Comparison of ENCODE assay signal across 23 cellular contexts in the genomic region with DNA sequence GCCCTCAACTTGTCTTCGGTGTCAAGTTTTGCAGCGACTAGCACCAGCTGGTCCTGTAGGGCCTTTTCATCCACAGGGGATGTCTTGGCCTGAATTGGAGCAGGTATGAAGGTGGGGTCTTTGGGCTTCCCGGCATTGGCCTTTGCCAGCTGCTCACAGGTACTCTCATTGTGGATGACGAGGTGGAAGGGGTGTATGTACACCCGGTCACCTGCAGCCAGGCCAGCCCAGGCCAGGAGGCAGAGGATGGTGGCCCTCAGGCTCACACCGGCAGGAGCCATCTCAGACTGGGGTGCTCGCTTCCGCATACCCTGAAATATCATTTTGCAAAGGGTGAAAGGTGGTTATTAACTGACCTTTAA. TPM values are rescaled to one million over a fixed set of nuclear protein-coding genes. Genes with fewer than 3 reads are reported as not detected.
DNase-seq lines count a peak whose midpoint lies in the region; ATAC-seq, FAIRE-seq and TF ChIP-seq lines count a peak whose summit lies in the region.
"Had no signal": no experiment of that assay in that cellular context is flagged by ENCODE, and none has a peak within 500 bp of the region (broad histone marks: within the 10 kb centered on the region; RNA-seq: fewer than 3 reads in every experiment).

No MANE protein-coding gene starts in this region.

- no peak overlapping the region for H2BK12ac ChIP-seq in neuronal stem cell (ENCODE audit: low read length)

- TF ChIP-seq CTCF in IMR-90 (conservative IDR thresholded peaks at IDR 0.05; ENCODE audit: low read depth, low read length) = no peak
- TF ChIP-seq CTCF in dorsolateral prefrontal cortex (IDR thresholded peaks at IDR 0.05 in 54 of 56, conservative IDR thresholded peaks at IDR 0.05 in 2 of 56; ENCODE audit: low read depth in 1 of 56, partially characterized antibody in 56 of 56) = no peak
- no peak for TF ChIP-seq CTCF in HepG2 (CRISPR knock-in tag; IDR thresholded peaks at IDR 0.05)

- no peak overlapping the region for H3K23ac ChIP-seq in IMR-90 (ENCODE audit: low read depth, low read length)
- H3K23ac ChIP-seq in neuronal stem cell (ENCODE audit: low read depth, low read length, poor library complexity) = no peak overlapping the region

- no peak for TF ChIP-seq EP300 in HepG2 (IDR thresholded peaks at IDR 0.05; ENCODE audit: low read depth in 2 of 2, low read length in 2 of 2)
- no peak for TF ChIP-seq EP300 in HepG2 (CRISPR knock-in tag; IDR thresholded peaks at IDR 0.05; ENCODE audit: borderline replicate concordance)

- H3K9me3 ChIP-seq in IMR-90 (ENCODE audit: control insufficient read depth, insufficient read depth, low read length) (no peaks in the 10 kb centered on the region), HepG2 (ENCODE audit: low read length) (no peaks in the 10 kb centered on the region), neuronal stem cell (replicated peaks in 1 of 2; ENCODE audit: control insufficient read depth in 2 of 2, insufficient read depth in 1 of 2, low read depth in 1 of 2, low read length in 2 of 2) (no peaks in the 10 kb centered on the region)

- H4K5ac ChIP-seq in IMR-90 (ENCODE audit: low read depth, low read length) = no peak overlapping the region

- H2AK5ac ChIP-seq in IMR-90 (ENCODE audit: low read depth, low read length) (no peak overlapping the region), neuronal stem cell (ENCODE audit: low read depth, low read length) (no peak overlapping the region)

- H4K20me1 ChIP-seq in IMR-90 (ENCODE audit: insufficient read depth, low read length) (no peaks in the 10 kb centered on the region), HepG2 (ENCODE audit: insufficient read depth, low read length) (peaks cover 78% of the 10 kb centered on the region)

- H3K4me2 ChIP-seq in IMR-90 (ENCODE audit: low read depth, low read length) (no peak overlapping the region), HepG2 (ENCODE audit: low read depth, low read length) (peak overlapping the region; percentile 97), neuronal stem cell (ENCODE audit: insufficient read depth, low read length, poor library complexity, severe bottlenecking) (no peak overlapping the region)

- H2BK15ac ChIP-seq in IMR-90 (ENCODE audit: low read depth, low read length) (no peak overlapping the region), neuronal stem cell (ENCODE audit: low read length) (no peak overlapping the region)

- H2AFZ ChIP-seq in IMR-90 (replicated peaks; ENCODE audit: low read length, poor library complexity) (peak overlapping the region; percentile 57), HepG2 (ENCODE audit: low read length) (no peak overlapping the region), neuronal stem cell (ENCODE audit: low read length) (no peak overlapping the region)
- H2AFZ ChIP-seq: GM23248 had no signal

- H3K36me3 ChIP-seq in IMR-90 (ENCODE audit: control insufficient read depth, insufficient read depth, low read length) (no peaks in the 10 kb centered on the region), HepG2 (replicated peaks in 1 of 2; ENCODE audit: control insufficient read depth in 1 of 2, insufficient read depth in 2 of 2, low read length in 2 of 2) (peaks cover 23 to 45% of the 10 kb centered on the region in 2 experiments), neuronal stem cell (replicated peaks in 1 of 2; ENCODE audit: control insufficient read depth in 2 of 2, insufficient read depth in 2 of 2, low read length in 2 of 2) (no peaks in the 10 kb centered on the region)

- no peak overlapping the region for H3K14ac ChIP-seq in IMR-90 (replicated peaks; ENCODE audit: low read depth, low read length)
- peak overlapping the region; percentile 42 for H3K14ac ChIP-seq in neuronal stem cell (ENCODE audit: low read length)

- TF ChIP-seq POLR2A in IMR-90 (IDR thresholded peaks at IDR 0.05; ENCODE audit: low read depth, low read length) (no peak), HepG2 (IDR thresholded peaks at IDR 0.05; ENCODE audit: insufficient read depth in 1 of 2, low read depth in 2 of 2, low read length in 2 of 2) (no peak)

- H2BK120ac ChIP-seq in IMR-90 (ENCODE audit: low read depth, low read length) (no peak overlapping the region), neuronal stem cell (ENCODE audit: low read depth, low read length) (no peak overlapping the region)

- peaks cover 4% of the 10 kb centered on the region; the same call in 1 of the 2 replicates for H3K9me1 ChIP-seq in IMR-90 (ENCODE audit: insufficient read depth, low read length)

- peaks cover 83% of the 10 kb centered on the region for H3K79me2 ChIP-seq in HepG2 (ENCODE audit: insufficient read depth, low read length)

- peak overlapping the region; percentile 42 for H2AK9ac ChIP-seq in IMR-90 (replicated peaks; ENCODE audit: low read depth, low read length, poor library complexity)

- H3K4ac ChIP-seq in IMR-90 (ENCODE audit: low read depth, low read length) (no peak overlapping the region), neuronal stem cell (ENCODE audit: low read length) (no peak overlapping the region)

- no TSS peak for BruUV-seq in IMR-90 (replicated peaks; lab: Mats Ljungman, UMichigan)
- no TSS peak for BruUV-seq in HepG2 (replicated peaks; lab: Mats Ljungman, UMichigan)

- FAIRE-seq in HepG2 (lab: Jason Lieb, UNC) = no peak
- FAIRE-seq: GM12892, GM19239 had no signal

- intact Hi-C loops in IMR-90 (cut with micrococcal nuclease) = loop anchor here (5.0 kb wide), 1 partner anchor 42 kb away; no protein-coding TSS in a partner anchor
- intact Hi-C loops in dorsolateral prefrontal cortex (cut with DNase I) = no loop called here
- intact Hi-C loops in HepG2 (cut with micrococcal nuclease; ENCODE audit: unreplicated experiment) = loop anchor here (5.0 to 10.0 kb wide), 2 partner anchors 42 to 264 kb away; a partner anchor contains a TSS

- H3K27ac ChIP-seq in IMR-90 (ENCODE audit: insufficient read depth, low read length) = no peak overlapping the region
- H3K27ac ChIP-seq in dorsolateral prefrontal cortex = peak overlapping the region in 3 of 59 donors; percentile 40 to 81 (median 48)
- H3K27ac ChIP-seq in HepG2 (ENCODE audit: extremely low read length, insufficient read depth, low read length) = peak overlapping the region; percentile 93
- H3K27ac ChIP-seq in neuronal stem cell (replicated peaks; ENCODE audit: low read length) = no peak overlapping the region
- H3K27ac ChIP-seq: GM23248 had no signal

- H4K91ac ChIP-seq in IMR-90 (ENCODE audit: insufficient read depth, low read depth, low read length) = no peak overlapping the region
- no peak overlapping the region for H4K91ac ChIP-seq in neuronal stem cell (ENCODE audit: low read depth, low read length, poor library complexity)

- no peak for TF ChIP-seq RAD21 in IMR-90 (IDR thresholded peaks at IDR 0.05; ENCODE audit: low read length)
- no peak for TF ChIP-seq RAD21 in HepG2 (CRISPR knock-in tag; IDR thresholded peaks at IDR 0.05)

- in situ Hi-C loops in IMR-90 (cut with MboI; ENCODE audit: low sequenced_read_pairs) (no loop called here), HepG2 (cut with HindIII; ENCODE audit: extremely low pct_ligation_motif_present, low pct_unique_long_range_greater_than_20kb) (no loop called here)

- H2BK20ac ChIP-seq in IMR-90 (ENCODE audit: low read depth, low read length) = no peak overlapping the region

- no peaks in the 10 kb centered on the region for H3K79me1 ChIP-seq in IMR-90 (ENCODE audit: low read depth in 1 of 2, low read length in 2 of 2)
- no peaks in the 10 kb centered on the region for H3K79me1 ChIP-seq in neuronal stem cell (ENCODE audit: low read depth, low read length)

- POLR2A ChIA-PET in IMR-90 (lab: Charles Lee; ENCODE audit: unreplicated experiment) = no interaction called here
- POLR2A ChIA-PET in HepG2 (lab: Yijun Ruan, JAX) = interaction anchor here (1.3 to 7.9 kb wide), 6 partner anchors 19 to 69 kb away, joined by 3 to 110 read pairs (median 21); a partner anchor contains a TSS

- H3K27me3 ChIP-seq in IMR-90 (ENCODE audit: control insufficient read depth, insufficient read depth, low read length) (peaks cover 7% of the 10 kb centered on the region; the same call in 1 of the 2 replicates), dorsolateral prefrontal cortex (no peaks in the 10 kb centered on the region), HepG2 (ENCODE audit: control insufficient read depth in 1 of 2, insufficient read depth in 2 of 2, low read length in 2 of 2) (peaks cover 0 to 2% of the 10 kb centered on the region in 2 experiments; a peak in 1 of 5 replicates), neuronal stem cell (ENCODE audit: control insufficient read depth in 3 of 3, insufficient read depth in 3 of 3, low read depth in 1 of 3, low read length in 3 of 3) (peaks cover 0 to 35% (median 0%) of the 10 kb centered on the region in 3 experiments)

- H4K8ac ChIP-seq in IMR-90 (ENCODE audit: low read depth in 2 of 2, low read length in 2 of 2) (no peak overlapping the region), neuronal stem cell (ENCODE audit: low read depth, low read length) (no peak overlapping the region)

- CTCF ChIA-PET in IMR-90 (lab: Yijun Ruan, JAX) = no interaction called here
- CTCF ChIA-PET in HepG2 (lab: Yijun Ruan, JAX; ENCODE audit: low intra/inter-chr PET ratio, low total read pairs) = no interaction called here

- ATAC-seq in IMR-90 (ENCODE audit: low read depth) = no peak
- ATAC-seq in HepG2 = no peak
- no peak for ATAC-seq in GM18867 (IDR thresholded peaks at IDR 0.05; ENCODE audit: unreplicated experiment)
- ATAC-seq in HG02852 (IDR thresholded peaks at IDR 0.05; ENCODE audit: unreplicated experiment) = no peak
- ATAC-seq: HCT116 had no signal

- H3K4me3 ChIP-seq in IMR-90 (ENCODE audit: insufficient read depth, low read depth, low read length) = no peak overlapping the region
- H3K4me3 ChIP-seq in dorsolateral prefrontal cortex = peak overlapping the region in 31 of 59 donors; percentile 6 to 69 (median 57)
- peak overlapping the region; percentile 83 to 92 (median 90) for H3K4me3 ChIP-seq in HepG2 (replicated peaks in 1 of 3; ENCODE audit: insufficient read depth in 1 of 3, low read depth in 2 of 3, low read length in 3 of 3)
- H3K4me3 ChIP-seq in neuronal stem cell (ENCODE audit: low read length in 2 of 2) = no peak overlapping the region
- H3K4me3 ChIP-seq: GM23248 had no signal

- DNase-seq in IMR-90 (no peak), dorsolateral prefrontal cortex (no peak), HepG2 (ENCODE audit: low spot score) (no peak), neuronal stem cell (ENCODE audit: low spot score) (no peak), NCI-H1105 (lab: John Stamatoyannopoulos, UW) (no peak)
- DNase-seq: Calu3; CD4-positive, alpha-beta memory T cell; COR-L47; DMS53; DMS79 treated with DMSO at 0.1 percent for 48 hours; GF-D8; GM23248; H9 had no signal

- H3K4me1 ChIP-seq in IMR-90 (ENCODE audit: control insufficient read depth, insufficient read depth, low read length) (peaks cover 9% of the 10 kb centered on the region), HepG2 (ENCODE audit: insufficient read depth, low read length) (peaks cover 81% of the 10 kb centered on the region), neuronal stem cell (ENCODE audit: control insufficient read depth in 2 of 2, insufficient read depth in 1 of 2, low read depth in 1 of 2, low read length in 2 of 2) (peaks cover 6 to 11% of the 10 kb centered on the region in 2 donors)

- no CpG with 5 or more reads among the region's 8 CpGs for WGBS in IMR-90 (ENCODE audit: extremely low coverage in 2 of 2, insufficient read length in 1 of 2), 2 experiments
- 71% methylated on average over 3 of the region's 8 CpGs for WGBS in HepG2 (ENCODE audit: low lambda C conversion rate)
- WGBS in neuronal stem cell (ENCODE audit: extremely low coverage in 2 of 2, insufficient read length in 2 of 2, insufficient replicate concordance in 1 of 2), 2 donors = no CpG with 5 or more reads among the region's 8 CpGs

- H3K18ac ChIP-seq in IMR-90 (ENCODE audit: low read depth, low read length) (no peak overlapping the region), neuronal stem cell (ENCODE audit: low read length) (no peak overlapping the region)

- dilution Hi-C loops in IMR-90 (cut with HindIII; ENCODE audit: low sequenced_read_pairs, unreplicated experiment) = no loop called here

- H3K56ac ChIP-seq in IMR-90 (ENCODE audit: extremely low read depth, insufficient read depth, low read length) = no peak overlapping the region

- H2BK5ac ChIP-seq in IMR-90 (ENCODE audit: low read depth, low read length, poor library complexity, severe bottlenecking) (no peak overlapping the region), neuronal stem cell (ENCODE audit: low read length) (no peak overlapping the region)

- no peak overlapping the region for H3K9ac ChIP-seq in IMR-90 (ENCODE audit: low read depth, low read length)
- H3K9ac ChIP-seq in HepG2 (ENCODE audit: insufficient read depth, low read depth, low read length) = peak overlapping the region; percentile 91
- H3K9ac ChIP-seq in neuronal stem cell (ENCODE audit: low read depth, low read length, poor library complexity) = no peak overlapping the region
- H3K9ac ChIP-seq: GM23248 had no signal

RNA-seq across cellular contexts. Expression of a gene that starts 3.4 kb away (rescaled TPM):
- under 0.01 and 0.18 TPM in 2 replicates for total RNA-seq in IMR-90 (2012; rRNA removed)
- polyA plus RNA-seq in IMR-90 (2012; rRNA removed) = 0.34 and 0.39 TPM in 2 replicates
- 0.59 and 0.64 TPM in 2 replicates for polyA plus RNA-seq in IMR-90 (2012; cell fraction: cytosol; rRNA removed)
- polyA plus RNA-seq in IMR-90 (2012; cell fraction: nucleus; rRNA removed; ENCODE audit: low replicate concordance) = 0.41 and 0.46 TPM in 2 replicates
- total RNA-seq in dorsolateral prefrontal cortex = 100 to 1,000 TPM in 114 of 120 experiments, 10 to 100 TPM in 6; 75.7 to 327 (median 176) TPM
- 378 and 892 TPM in 2 replicates for total RNA-seq in HepG2 (2016; rRNA removed; fragmentation: Illumina TruSeq; extraction: Trizol)
- 75.9 and 76.7 TPM in 2 replicates for total RNA-seq in HepG2 (2016; cell fraction: cytosol; rRNA removed; fragmentation: Illumina TruSeq; extraction: Trizol; ENCODE audit: low read depth)
- total RNA-seq in HepG2 (2016; cell fraction: insoluble cytoplasmic fraction; rRNA removed; fragmentation: Illumina TruSeq; extraction: Trizol) = 368 and 897 TPM in 2 replicates
- total RNA-seq in HepG2 (2016; cell fraction: membrane; rRNA removed; fragmentation: Illumina TruSeq; extraction: Trizol) = 150 and 163 TPM in 2 replicates
- total RNA-seq in HepG2 (2016; cell fraction: nucleus; rRNA removed; fragmentation: Illumina TruSeq; extraction: Trizol) = 728 and 881 TPM in 2 replicates
- 2,071 and 2,729 TPM in 2 replicates for polyA plus RNA-seq in HepG2 (2011; rRNA removed)
- polyA plus RNA-seq in HepG2 (2011; cell fraction: cytosol; rRNA removed) = 1,947 and 1,991 TPM in 2 replicates
- polyA plus RNA-seq in HepG2 (2011; cell fraction: nucleus; rRNA removed) = 1,234 and 1,580 TPM in 2 replicates
- polyA plus RNA-seq in HepG2 (2012) = 1,477 and 1,796 TPM in 2 replicates
- polyA plus RNA-seq in HepG2 (2016; cell fraction: cytosol; fragmentation: Illumina TruSeq; extraction: Trizol; ENCODE audit: low read depth) = 105 and 108 TPM in 2 replicates
- 413 and 471 TPM in 2 replicates for polyA plus RNA-seq in HepG2 (2016; cell fraction: insoluble cytoplasmic fraction; fragmentation: Illumina TruSeq; extraction: Trizol; ENCODE audit: low read depth)
- 154 and 159 TPM in 2 replicates for polyA plus RNA-seq in HepG2 (2016; cell fraction: membrane; fragmentation: Illumina TruSeq; extraction: Trizol; ENCODE audit: low read depth)
- polyA plus RNA-seq in HepG2 (2016; cell fraction: nucleus; fragmentation: Illumina TruSeq; extraction: Trizol; ENCODE audit: insufficient read depth, low read depth) = 1,282 and 1,316 TPM in 2 replicates
- 0.94 and 2,464 TPM in 2 replicates for polyA minus RNA-seq in HepG2 (2011; rRNA and poly(A)+ RNA removed; ENCODE audit: low replicate concordance)
- polyA minus RNA-seq in HepG2 (2011; cell fraction: cytosol; rRNA and poly(A)+ RNA removed) = 761 and 986 TPM in 2 replicates
- polyA minus RNA-seq in HepG2 (2011; cell fraction: nucleus; rRNA and poly(A)+ RNA removed) = 279 and 432 TPM in 2 replicates
- 0.20 TPM for polyA plus RNA-seq in neuronal stem cell (2013, experiment 1 of 2)
- polyA plus RNA-seq in neuronal stem cell (2013, experiment 2 of 2) = 0.22 TPM
- total RNA-seq: A673; CD4-positive, alpha-beta memory T cell; Daoy; G401; GM23248; H9 had no signal
- polyA plus RNA-seq: CD4-positive, alpha-beta memory T cell; GM23248 had no signal

RNA-seq across cellular contexts. Expression of a gene that starts 36.7 kb away (rescaled TPM):
- not detected in 2 replicates for total RNA-seq in IMR-90 (2012; rRNA removed)
- polyA plus RNA-seq in IMR-90 (2012; rRNA removed) = not detected in 2 replicates
- polyA plus RNA-seq in IMR-90 (2012; cell fraction: cytosol; rRNA removed) = not detected in 2 replicates
- not detected in 2 replicates for polyA plus RNA-seq in IMR-90 (2012; cell fraction: nucleus; rRNA removed; ENCODE audit: low replicate concordance)
- 1 to 10 TPM in 71 of 120 experiments, under 1 TPM in 43, not detected in 6; 0.22 to 5.4 (median 1.3) TPM for total RNA-seq in dorsolateral prefrontal cortex
- total RNA-seq in HepG2 (2016; rRNA removed; fragmentation: Illumina TruSeq; extraction: Trizol) = 0.17 and 0.31 TPM in 2 replicates
- not detected in 2 replicates for total RNA-seq in HepG2 (2016; cell fraction: cytosol; rRNA removed; fragmentation: Illumina TruSeq; extraction: Trizol; ENCODE audit: low read depth)
- 0.09 and 0.16 TPM in 2 replicates for total RNA-seq in HepG2 (2016; cell fraction: insoluble cytoplasmic fraction; rRNA removed; fragmentation: Illumina TruSeq; extraction: Trizol)
- total RNA-seq in HepG2 (2016; cell fraction: membrane; rRNA removed; fragmentation: Illumina TruSeq; extraction: Trizol) = not detected in 2 replicates
- not detected in 2 replicates for total RNA-seq in HepG2 (2016; cell fraction: nucleus; rRNA removed; fragmentation: Illumina TruSeq; extraction: Trizol)
- 0.04 and 0.10 TPM in 2 replicates for polyA plus RNA-seq in HepG2 (2011; rRNA removed)
- polyA plus RNA-seq in HepG2 (2011; cell fraction: cytosol; rRNA removed) = 0.06 and 0.11 TPM in 2 replicates
- polyA plus RNA-seq in HepG2 (2011; cell fraction: nucleus; rRNA removed) = 0.19 TPM in 1 of 2 replicates, not detected in the other
- 0.09 TPM in 1 of 2 replicates, not detected in the other for polyA plus RNA-seq in HepG2 (2012)
- 0.26 TPM in 1 of 2 replicates, not detected in the other for polyA plus RNA-seq in HepG2 (2016; cell fraction: cytosol; fragmentation: Illumina TruSeq; extraction: Trizol; ENCODE audit: low read depth)
- polyA plus RNA-seq in HepG2 (2016; cell fraction: insoluble cytoplasmic fraction; fragmentation: Illumina TruSeq; extraction: Trizol; ENCODE audit: low read depth) = not detected in 2 replicates
- 0.06 TPM in 1 of 2 replicates, not detected in the other for polyA plus RNA-seq in HepG2 (2016; cell fraction: membrane; fragmentation: Illumina TruSeq; extraction: Trizol; ENCODE audit: low read depth)
- polyA plus RNA-seq in HepG2 (2016; cell fraction: nucleus; fragmentation: Illumina TruSeq; extraction: Trizol; ENCODE audit: insufficient read depth, low read depth) = 0.21 TPM in 1 of 2 replicates, not detected in the other
- 0.12 TPM in 1 of 2 replicates, not detected in the other for polyA minus RNA-seq in HepG2 (2011; rRNA and poly(A)+ RNA removed; ENCODE audit: low replicate concordance)
- polyA minus RNA-seq in HepG2 (2011; cell fraction: cytosol; rRNA and poly(A)+ RNA removed) = not detected in 2 replicates
- not detected in 2 replicates for polyA minus RNA-seq in HepG2 (2011; cell fraction: nucleus; rRNA and poly(A)+ RNA removed)
- polyA plus RNA-seq in neuronal stem cell (2013, experiment 1 of 2) = 0.15 TPM
- 0.26 TPM for polyA plus RNA-seq in neuronal stem cell (2013, experiment 2 of 2)
- total RNA-seq: A172; A673; Calu3; CD4-positive, alpha-beta memory T cell; Daoy; GM23248 had no signal
- polyA plus RNA-seq: BJ, GM23248 had no signal

Comparison
In these comparisons a context has a peak if more than half of its experiments do, and no peak if none do; other contexts are left out.
1. H3K4me3 ChIP-seq: peak in dorsolateral prefrontal cortex (31 of 59) and HepG2 (3 of 3); none in IMR-90 (single experiment) and neuronal stem cell (0 of 2).
2. RNA of a gene that starts 3.4 kb away (total RNA-seq): 75.9 to 897 TPM in HepG2 and 75.7 to 327 TPM in dorsolateral prefrontal cortex; under 0.01 to 0.18 TPM in IMR-90; every median in the first group is over 10 times any median in the second.
3. intact Hi-C loops: an anchor here in IMR-90 (5.0 kb wide) and HepG2 (5.0 to 10.0 kb wide); none called in dorsolateral prefrontal cortex.